In genomic region chr5:61394078-61394701, GRCh38 we compare ENCODE assay signal across 1 cellular context.
TF ChIP-seq lines count a peak whose summit lies in the region.

No MANE protein-coding gene starts in this region.

TF ChIP-seq in A549, 52 proteins besides CTCF, POLR2A, EP300 and RAD21 (continued from another document):
- TF ChIP-seq BCL3 (IDR thresholded peaks at IDR 0.05): no peak
- TF ChIP-seq EHF (CRISPR knock-in tag; IDR thresholded peaks at IDR 0.05): no peak
- no peak for TF ChIP-seq SREBF2 (IDR thresholded peaks at IDR 0.05)
- TF ChIP-seq ESRRA (IDR thresholded peaks at IDR 0.05; ENCODE audit: borderline replicate concordance, low read length): no peak
- TF ChIP-seq RNF2 (IDR thresholded peaks at IDR 0.05; ENCODE audit: borderline replicate concordance, low read depth): no peak
- no peak for TF ChIP-seq BHLHE40 (IDR thresholded peaks at IDR 0.05; ENCODE audit: low read depth, low read length)
